In the genomic region with DNA sequence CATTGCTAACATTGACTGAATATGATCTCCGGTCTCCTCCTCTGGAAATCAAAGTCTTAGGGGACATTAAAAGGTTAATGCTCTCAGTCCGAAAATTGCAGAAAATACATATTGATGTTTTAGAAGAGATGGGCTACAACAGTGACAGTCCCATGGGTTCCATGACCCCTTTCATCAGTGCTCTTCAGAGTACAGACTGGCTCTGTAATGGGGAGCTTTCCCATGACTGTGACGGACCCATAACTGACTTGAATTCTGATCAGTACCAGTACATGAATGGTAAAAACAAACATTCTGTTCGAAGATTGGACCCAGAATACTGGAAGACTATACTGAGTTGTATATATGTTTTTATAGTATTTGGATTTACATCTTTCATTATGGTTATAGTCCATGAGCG, we compare ENCODE assay signal across 23 cellular contexts.
"Had no signal": no experiment of that assay in that cellular context is flagged by ENCODE, and none has a peak within 500 bp of the region (broad histone marks: within the 10 kb centered on the region; RNA-seq: fewer than 3 reads in every experiment).

No MANE protein-coding gene starts in this region.

- H3K4me3 ChIP-seq: adrenal gland, PC-9 had no signal

- H2AFZ ChIP-seq: PC-9 had no signal

- H3K9me3 Mint-ChIP-seq: activated CD4-positive, alpha-beta memory T cell treated with anti-CD3 and anti-CD28 coated beads, Interleukin-2, amount 10 ng/mL, durations not matched to agents 7 days and 5 days; activated naive CD4-positive, alpha-beta T cell treated with anti-CD3 and anti-CD28 coated beads, Interleukin-2, amount 10 ng/mL, durations not matched to agents 7 days and 5 days; activated naive CD8-positive, alpha-beta T cell treated with anti-CD3 and anti-CD28 coated beads, Interleukin-2, amount 10 ng/mL, durations not matched to agents 7 days and 5 days; activated T-helper 2 cell treated with anti-CD3 and anti-CD28 coated beads, Interferon-gamma antibody, Interleukin-2, Interleukin-4, amounts not matched to agents 10 μg/mL and 5 μg/mL and 100 μg/mL, durations not matched to agents 14 hours and 24 hours and 36 hours had no signal

- H3K27ac Mint-ChIP-seq: activated CD4-positive, alpha-beta memory T cell treated with anti-CD3 and anti-CD28 coated beads, Interleukin-2, amount 10 ng/mL, durations not matched to agents 7 days and 5 days; activated CD4-positive, alpha-beta T cell treated with anti-CD3 and anti-CD28 coated beads for 36 hours; activated naive CD4-positive, alpha-beta T cell treated with anti-CD3 and anti-CD28 coated beads, Interleukin-2, amount 10 ng/mL, durations not matched to agents 7 days and 5 days; activated naive CD8-positive, alpha-beta T cell treated with anti-CD3 and anti-CD28 coated beads, Interleukin-2, amount 10 ng/mL, durations not matched to agents 7 days and 5 days; activated T-helper 2 cell treated with anti-CD3 and anti-CD28 coated beads, Interferon-gamma antibody, Interleukin-2, Interleukin-4, amounts not matched to agents 10 μg/mL and 5 μg/mL and 100 μg/mL, durations not matched to agents 14 hours and 24 hours and 36 hours; T-helper 17 cell had no signal

- H3K27me3 ChIP-seq: adrenal gland had no signal

- H3K4me3 Mint-ChIP-seq: activated CD4-positive, alpha-beta memory T cell treated with anti-CD3 and anti-CD28 coated beads, Interleukin-2, amount 10 ng/mL, durations not matched to agents 7 days and 5 days; activated CD4-positive, alpha-beta T cell treated with anti-CD3 and anti-CD28 coated beads for 36 hours; activated naive CD4-positive, alpha-beta T cell treated with anti-CD3 and anti-CD28 coated beads, Interleukin-2, amount 10 ng/mL, durations not matched to agents 7 days and 5 days; activated naive CD8-positive, alpha-beta T cell treated with anti-CD3 and anti-CD28 coated beads, Interleukin-2, amount 10 ng/mL, durations not matched to agents 7 days and 5 days; T-helper 17 cell had no signal

- H3K27me3 Mint-ChIP-seq: activated CD4-positive, alpha-beta memory T cell treated with anti-CD3 and anti-CD28 coated beads, Interleukin-2, amount 10 ng/mL, durations not matched to agents 7 days and 5 days; activated CD4-positive, alpha-beta T cell treated with anti-CD3 and anti-CD28 coated beads for 36 hours; activated naive CD4-positive, alpha-beta T cell treated with anti-CD3 and anti-CD28 coated beads, Interleukin-2, amount 10 ng/mL, durations not matched to agents 7 days and 5 days; activated naive CD8-positive, alpha-beta T cell treated with anti-CD3 and anti-CD28 coated beads, Interleukin-2, amount 10 ng/mL, durations not matched to agents 7 days and 5 days; T-helper 17 cell had no signal

- H3K9me3 ChIP-seq: adrenal gland had no signal

- H3K4me2 ChIP-seq: PC-9 had no signal

- H3K27ac ChIP-seq: adrenal gland, PC-9, VCaP had no signal

- ATAC-seq: activated CD4-positive, alpha-beta T cell treated with anti-CD3 and anti-CD28 coated beads for 36 hours; T-helper 17 cell had no signal

- DNase-seq: activated CD4-positive, alpha-beta memory T cell treated with anti-CD3 and anti-CD28 coated beads, Interleukin-2, amount 10 ng/mL, durations not matched to agents 7 days and 5 days; activated CD4-positive, alpha-beta T cell treated with anti-CD3 and anti-CD28 coated beads for 36 hours; activated CD4-positive, alpha-beta T cell treated with anti-CD3 and anti-CD28 coated beads, Interleukin-2, amount 50 U/mL, for 1 hour; activated gamma-delta T cell treated with Interleukin-2 at 50 U/mL for 16 hours; activated naive CD4-positive, alpha-beta T cell treated with anti-CD3 and anti-CD28 coated beads, Interleukin-2, amount 10 ng/mL, durations not matched to agents 7 days and 5 days; activated naive CD8-positive, alpha-beta T cell treated with anti-CD3 and anti-CD28 coated beads, Interleukin-2, amount 10 ng/mL, durations not matched to agents 7 days and 5 days; activated T-cell treated with anti-CD3 and anti-CD28 coated beads for 4 hours; activated T-cell treated with anti-CD3 and anti-CD28 coated beads, Interleukin-2, amount 50 U/mL, for 48 hours; adrenal gland; anterior cingulate cortex; Kasumi-1; NCI-H1048; NCI-H146; NCI-H187 treated with DMSO at 0.1 percent for 48 hours; NCI-H2081 treated with DMSO at 0.1 percent for 48 hours; NCI-H446; NCI-H524; PC-9; SIG-M5; T-helper 17 cell; T1000 had no signal
